In genomic region chr2:726158-726557, GRCh38 we compare ENCODE assay signal across 14 cellular contexts.
A peak's percentile ranks its signal among the peaks of the same experiment; 100 is the strongest.
DNase-seq lines count a peak whose midpoint lies in the region; ATAC-seq and TF ChIP-seq lines count a peak whose summit lies in the region.
"Had no signal": no experiment of that assay in that cellular context is flagged by ENCODE, and none has a peak within 500 bp of the region (broad histone marks: within the 10 kb centered on the region; RNA-seq: fewer than 3 reads in every experiment).

No MANE protein-coding gene starts in this region.

- no peak overlapping the region for H3K4me3 ChIP-seq in HAP-1
- H3K4me3 ChIP-seq: GM23338, thyroid gland had no signal

- H3K9me3 ChIP-seq in HAP-1: no peaks in the 10 kb centered on the region
- H3K9me3 ChIP-seq: thyroid gland had no signal

- CTCF ChIA-PET in GM10248 (lab: Yijun Ruan, JAX): interaction anchor here (1.4 to 1.8 kb wide), 3 partner anchors 9 to 12 kb away, joined by 4 to 22 read pairs (median 6); no protein-coding TSS in a partner anchor

- no peaks in the 10 kb centered on the region for H3K36me3 ChIP-seq in HAP-1 (replicated peaks)
- H3K36me3 ChIP-seq: thyroid gland had no signal

- DNase-seq in GM10248 (ENCODE audit: extremely low spot score) (peak; percentile 62), NCI-H1105 treated with DMSO at 0.1 percent for 48 hours (lab: John Stamatoyannopoulos, UW) (no peak), OCI-M2 (lab: John Stamatoyannopoulos, UW; ENCODE audit: unreplicated experiment) (no peak), NCI-H128 (lab: John Stamatoyannopoulos, UW; ENCODE audit: unreplicated experiment) (no peak), HAP-1 (ENCODE audit: low spot score in 2 of 2) (no peak)
- DNase-seq: activated CD4-positive, alpha-beta T cell treated with anti-CD3 and anti-CD28 coated beads, Interleukin-2, amount 50 U/mL, for 1 hour; DMS79 treated with DMSO at 0.1 percent for 48 hours; Kasumi-1; NCI-H69; thyroid gland had no signal

- H3K4me1 ChIP-seq in HAP-1: peaks cover 9% of the 10 kb centered on the region
- H3K4me1 ChIP-seq: thyroid gland had no signal

- in situ Hi-C loops in HAP-1 (cut with MboI; ENCODE audit: low sequenced_read_pairs): no loop called here

- no peaks in the 10 kb centered on the region for H3K27me3 ChIP-seq in HAP-1 (ENCODE audit: low read depth)
- H3K27me3 ChIP-seq: thyroid gland had no signal

- TF ChIP-seq CTCF in GM10248 (IDR thresholded peaks at IDR 0.05; ENCODE audit: control extremely low read depth, extremely low read depth, low read depth, missing control alignments): no peak

- POLR2A ChIA-PET in GM10248 (lab: Yijun Ruan, JAX): no interaction called here

- ATAC-seq in GM19043 (IDR thresholded peaks at IDR 0.05; ENCODE audit: low read depth, unreplicated experiment) (peak; percentile 45), HG02588 (IDR thresholded peaks at IDR 0.05; ENCODE audit: unreplicated experiment) (peak; percentile 83), HG03342 (IDR thresholded peaks at IDR 0.05; ENCODE audit: unreplicated experiment) (peak; percentile 74)
- ATAC-seq: GM23338 had no signal
